Comparison of ENCODE assay signal across 8 cellular contexts in the genomic region with DNA sequence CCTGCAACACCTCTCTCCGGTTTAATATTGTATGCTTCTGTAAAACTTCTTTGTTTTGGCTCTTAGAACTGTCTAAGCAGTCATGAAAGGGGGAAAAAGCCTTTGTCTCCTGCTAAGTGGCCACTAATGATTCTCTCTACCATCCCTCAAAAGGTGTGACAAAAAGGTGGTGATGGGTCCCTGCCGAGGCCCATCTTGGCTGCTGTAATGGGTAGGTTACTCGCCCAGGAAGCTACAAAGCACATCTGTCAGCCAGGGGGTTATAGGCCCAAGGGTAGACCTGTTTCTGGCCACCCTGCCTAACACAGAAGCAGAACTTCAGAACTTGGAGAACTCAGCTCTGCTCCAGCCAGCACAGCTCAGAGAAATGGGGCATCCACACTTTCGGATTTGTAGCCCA. TPM values are rescaled to one million over a fixed set of nuclear protein-coding genes. Genes with fewer than 3 reads are reported as not detected.
DNase-seq lines count a peak whose midpoint lies in the region; ATAC-seq and TF ChIP-seq lines count a peak whose summit lies in the region.

No MANE protein-coding gene starts in this region.

- no peaks in the 10 kb centered on the region for H3K27me3 ChIP-seq in SK-N-SH (ENCODE audit: insufficient read depth)

- ATAC-seq in SK-N-SH treated with all-trans-retinoic acid at 6 μM for 48 hours, result no peak
- no peak for ATAC-seq in activated naive CD8-positive, alpha-beta T cell treated with anti-CD3 and anti-CD28 coated beads, Interleukin-2, amount 50 U/mL, for 24 hours
- ATAC-seq in stimulated activated naive CD8-positive, alpha-beta T cell treated with anti-CD3 and anti-CD28 coated beads, Interleukin-15, amount 100 ng/mL, for 72 hours, result no peak
- no peak for ATAC-seq in GM21723 (IDR thresholded peaks at IDR 0.05; ENCODE audit: unreplicated experiment)

- POLR2A ChIA-PET in SK-N-SH (lab: Yijun Ruan, JAX), result interaction anchor here (0.7 to 1.7 kb wide), 3 partner anchors 10 to 53 kb away, joined by 3 to 4 read pairs (median 3); no protein-coding TSS in a partner anchor

- H3K9me2 ChIP-seq in SK-N-SH, result no peaks in the 10 kb centered on the region

- peaks cover 3% of the 10 kb centered on the region for H3F3A ChIP-seq in SK-N-SH (replicated peaks; ENCODE audit: insufficient read depth)

- H3K9me3 Mint-ChIP-seq in activated naive CD8-positive, alpha-beta T cell treated with anti-CD3 and anti-CD28 coated beads, Interleukin-2, amount 50 U/mL, for 24 hours, result no peaks in the 10 kb centered on the region
- H3K9me3 Mint-ChIP-seq in immature natural killer cell, result no peaks in the 10 kb centered on the region
- H3K9me3 Mint-ChIP-seq in stimulated activated naive CD8-positive, alpha-beta T cell treated with anti-CD3 and anti-CD28 coated beads, Interleukin-15, amount 100 ng/mL, for 72 hours, result no peaks in the 10 kb centered on the region

- H3K9ac ChIP-seq in SK-N-SH, result peak overlapping the region; percentile 83

- peak overlapping the region; percentile 61 to 82 for H3K27ac ChIP-seq in SK-N-SH (ENCODE audit: low read depth in 2 of 2, low read length in 1 of 2)

- WGBS in SK-N-SH (ENCODE audit: low lambda C conversion rate), result 49% methylated on average over 4 of the region's 4 CpGs

- TF ChIP-seq CTCF in SK-N-SH (IDR thresholded peaks at IDR 0.05), result no peak
- no peak for TF ChIP-seq CTCF in GM13976 (IDR thresholded peaks at IDR 0.05; ENCODE audit: borderline replicate concordance, control extremely low read depth, extremely low read depth, insufficient read depth, missing control alignments)

- peak overlapping the region; percentile 86 for H3K4me3 Mint-ChIP-seq in activated naive CD8-positive, alpha-beta T cell treated with anti-CD3 and anti-CD28 coated beads, Interleukin-2, amount 50 U/mL, for 24 hours
- peak overlapping the region; percentile 89 to 94 (median 90) for H3K4me3 Mint-ChIP-seq in immature natural killer cell
- peak overlapping the region; percentile 88 to 91 for H3K4me3 Mint-ChIP-seq in stimulated activated naive CD8-positive, alpha-beta T cell treated with anti-CD3 and anti-CD28 coated beads, Interleukin-15, amount 100 ng/mL, for 72 hours

- peaks cover 18% of the 10 kb centered on the region for H3K27me3 Mint-ChIP-seq in activated naive CD8-positive, alpha-beta T cell treated with anti-CD3 and anti-CD28 coated beads, Interleukin-2, amount 50 U/mL, for 24 hours
- peaks cover 8 to 16% (median 13%) of the 10 kb centered on the region in 3 donors for H3K27me3 Mint-ChIP-seq in immature natural killer cell (ENCODE audit: low read depth in 3 of 3)
- H3K27me3 Mint-ChIP-seq in stimulated activated naive CD8-positive, alpha-beta T cell treated with anti-CD3 and anti-CD28 coated beads, Interleukin-15, amount 100 ng/mL, for 72 hours, result peaks cover 11% of the 10 kb centered on the region

- CTCF ChIA-PET in SK-N-SH (lab: Yijun Ruan, JAX), result interaction anchor here (0.8 to 4.1 kb wide), 12 partner anchors 9 to 147 kb away, joined by 3 to 28 read pairs (median 4); no protein-coding TSS in a partner anchor

- H3K4me1 ChIP-seq in SK-N-SH (ENCODE audit: control insufficient read depth in 1 of 2, insufficient read depth in 2 of 2, low read depth in 1 of 2, low read length in 1 of 2), result peaks cover 16 to 17% of the 10 kb centered on the region in 2 experiments; a peak in 2 of 4 replicates

- H3K36me3 ChIP-seq in SK-N-SH (replicated peaks in 1 of 2; ENCODE audit: control insufficient read depth in 1 of 2, insufficient read depth in 2 of 2, low read length in 1 of 2), result no peaks in the 10 kb centered on the region

- peak overlapping the region; percentile 76 to 77 for H3K4me3 ChIP-seq in SK-N-SH (ENCODE audit: low read depth in 2 of 2, low read length in 1 of 2)

- no peak for DNase-seq in SK-N-SH
- no peak for DNase-seq in activated naive CD8-positive, alpha-beta T cell treated with anti-CD3 and anti-CD28 coated beads, Interleukin-2, amount 50 U/mL, for 24 hours
- no peak for DNase-seq in immature natural killer cell
- DNase-seq in stimulated activated naive CD8-positive, alpha-beta T cell treated with anti-CD3 and anti-CD28 coated beads, Interleukin-15, amount 100 ng/mL, for 72 hours, result no peak
- no peak for DNase-seq in GM13976 (ENCODE audit: low spot score)
- DNase-seq in NCI-H187 treated with DMSO at 0.1 percent for 48 hours (lab: John Stamatoyannopoulos, UW), result no peak

- in situ Hi-C loops in GM13976 (cut with MboI; ENCODE audit: low sequenced_read_pairs, unreplicated experiment), result no loop called here

- no peak overlapping the region for H3K27ac Mint-ChIP-seq in activated naive CD8-positive, alpha-beta T cell treated with anti-CD3 and anti-CD28 coated beads, Interleukin-2, amount 50 U/mL, for 24 hours
- peak overlapping the region in 5 of 6 donors; percentile 24 to 91 (median 43) for H3K27ac Mint-ChIP-seq in immature natural killer cell
- no peak overlapping the region for H3K27ac Mint-ChIP-seq in stimulated activated naive CD8-positive, alpha-beta T cell treated with anti-CD3 and anti-CD28 coated beads, Interleukin-15, amount 100 ng/mL, for 72 hours

- H3K36me3 Mint-ChIP-seq in activated naive CD8-positive, alpha-beta T cell treated with anti-CD3 and anti-CD28 coated beads, Interleukin-2, amount 50 U/mL, for 24 hours (ENCODE audit: low read depth), result no peaks in the 10 kb centered on the region
- no peaks in the 10 kb centered on the region for H3K36me3 Mint-ChIP-seq in immature natural killer cell

- H2AFZ ChIP-seq in SK-N-SH (ENCODE audit: low read depth), result no peak overlapping the region

- H3K9me3 ChIP-seq in SK-N-SH, result no peaks in the 10 kb centered on the region

- H4K20me1 ChIP-seq in SK-N-SH (ENCODE audit: insufficient read depth), result peaks cover 52% of the 10 kb centered on the region

- TF ChIP-seq EP300 in SK-N-SH (IDR thresholded peaks at IDR 0.05; ENCODE audit: borderline replicate concordance in 1 of 2, low read depth in 1 of 2, low read length in 1 of 2), result no peak

- H3K4me2 ChIP-seq in SK-N-SH, result peak overlapping the region; percentile 75

- peaks cover 62% of the 10 kb centered on the region for H3K79me2 ChIP-seq in SK-N-SH (ENCODE audit: insufficient read depth)

- no peak for TF ChIP-seq RAD21 in SK-N-SH (IDR thresholded peaks at IDR 0.05; ENCODE audit: low read length)

- H3K4me1 Mint-ChIP-seq in activated naive CD8-positive, alpha-beta T cell treated with anti-CD3 and anti-CD28 coated beads, Interleukin-2, amount 50 U/mL, for 24 hours, result peaks cover 59% of the 10 kb centered on the region
- H3K4me1 Mint-ChIP-seq in immature natural killer cell, result peaks cover 32 to 45% of the 10 kb centered on the region in 2 donors
- H3K4me1 Mint-ChIP-seq in stimulated activated naive CD8-positive, alpha-beta T cell treated with anti-CD3 and anti-CD28 coated beads, Interleukin-15, amount 100 ng/mL, for 72 hours, result peaks cover 69% of the 10 kb centered on the region

TF ChIP-seq in SK-N-SH, 30 proteins besides CTCF, POLR2A, EP300 and RAD21 (continues in another document):
- TF ChIP-seq GATA2 (CRISPR knock-in tag; IDR thresholded peaks at IDR 0.05), result no peak
- TF ChIP-seq, protein P1, sequence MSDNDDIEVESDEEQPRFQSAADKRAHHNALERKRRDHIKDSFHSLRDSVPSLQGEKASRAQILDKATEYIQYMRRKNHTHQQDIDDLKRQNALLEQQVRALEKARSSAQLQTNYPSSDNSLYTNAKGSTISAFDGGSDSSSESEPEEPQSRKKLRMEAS (IDR thresholded peaks at IDR 0.05; ENCODE audit: low read depth), result no peak
- no peak for TF ChIP-seq RXRA (IDR thresholded peaks at IDR 0.05; ENCODE audit: borderline replicate concordance, low read depth)
- TF ChIP-seq SIN3A (IDR thresholded peaks at IDR 0.05; ENCODE audit: borderline replicate concordance, low read depth, low read length), result no peak
- TF ChIP-seq RCOR1 (IDR thresholded peaks at IDR 0.05; ENCODE audit: low read length), result no peak
- no peak for TF ChIP-seq FOXJ3 (CRISPR knock-in tag; IDR thresholded peaks at IDR 0.05)
- TF ChIP-seq, protein P2, sequence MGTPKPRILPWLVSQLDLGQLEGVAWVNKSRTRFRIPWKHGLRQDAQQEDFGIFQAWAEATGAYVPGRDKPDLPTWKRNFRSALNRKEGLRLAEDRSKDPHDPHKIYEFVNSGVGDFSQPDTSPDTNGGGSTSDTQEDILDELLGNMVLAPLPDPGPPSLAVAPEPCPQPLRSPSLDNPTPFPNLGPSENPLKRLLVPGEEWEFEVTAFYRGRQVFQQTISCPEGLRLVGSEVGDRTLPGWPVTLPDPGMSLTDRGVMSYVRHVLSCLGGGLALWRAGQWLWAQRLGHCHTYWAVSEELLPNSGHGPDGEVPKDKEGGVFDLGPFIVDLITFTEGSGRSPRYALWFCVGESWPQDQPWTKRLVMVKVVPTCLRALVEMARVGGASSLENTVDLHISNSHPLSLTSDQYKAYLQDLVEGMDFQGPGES (IDR thresholded peaks at IDR 0.05; ENCODE audit: low read depth, low read length), result no peak

TF ChIP-seq in SK-N-SH treated with all-trans-retinoic acid at 6 μM for 48 hours, 23 proteins besides CTCF, POLR2A, EP300 and RAD21 (continues in another document):
- TF ChIP-seq TCF4 (CRISPR knock-in tag; IDR thresholded peaks at IDR 0.05; ENCODE audit: borderline replicate concordance) (no peak), ISL1 (CRISPR knock-in tag; IDR thresholded peaks at IDR 0.05) (no peak), ARNTL (CRISPR knock-in tag; IDR thresholded peaks at IDR 0.05; ENCODE audit: borderline replicate concordance, low read depth) (no peak)
- TF ChIP-seq, protein P3, sequence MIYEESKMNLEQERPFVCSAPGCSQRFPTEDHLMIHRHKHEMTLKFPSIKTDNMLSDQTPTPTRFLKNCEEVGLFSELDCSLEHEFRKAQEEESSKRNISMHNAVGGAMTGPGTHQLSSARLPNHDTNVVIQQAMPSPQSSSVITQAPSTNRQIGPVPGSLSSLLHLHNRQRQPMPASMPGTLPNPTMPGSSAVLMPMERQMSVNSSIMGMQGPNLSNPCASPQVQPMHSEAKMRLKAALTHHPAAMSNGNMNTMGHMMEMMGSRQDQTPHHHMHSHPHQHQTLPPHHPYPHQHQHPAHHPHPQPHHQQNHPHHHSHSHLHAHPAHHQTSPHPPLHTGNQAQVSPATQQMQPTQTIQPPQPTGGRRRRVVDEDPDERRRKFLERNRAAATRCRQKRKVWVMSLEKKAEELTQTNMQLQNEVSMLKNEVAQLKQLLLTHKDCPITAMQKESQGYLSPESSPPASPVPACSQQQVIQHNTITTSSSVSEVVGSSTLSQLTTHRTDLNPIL (CRISPR knock-in tag; IDR thresholded peaks at IDR 0.05; ENCODE audit: low read depth), result no peak

RNA-seq across cellular contexts. Expression of a gene that starts 1.6 kb away (rescaled TPM):
- polyA plus RNA-seq in SK-N-SH (2012; rRNA removed) (15.7 and 18.5 TPM in 2 replicates), immature natural killer cell (1 to 10 TPM in 2 of 3 donors, under 1 TPM in 1; 0.25 to 2.6 (median 1.6) TPM)
- polyA plus RNA-seq in SK-N-SH (2012; cell fraction: cytosol; rRNA removed), result 10.6 and 13.3 TPM in 2 replicates
- 44.4 and 52.5 TPM in 2 replicates for polyA plus RNA-seq in SK-N-SH (2012; cell fraction: nucleus; rRNA removed)

RNA-seq across cellular contexts. Expression of a gene that starts 1.9 kb away (rescaled TPM):
- polyA plus RNA-seq in SK-N-SH (2012; rRNA removed) (0.46 and 0.55 TPM in 2 replicates), immature natural killer cell (not detected)
- polyA plus RNA-seq in SK-N-SH (2012; cell fraction: cytosol; rRNA removed), result 0.12 and 0.22 TPM in 2 replicates
- polyA plus RNA-seq in SK-N-SH (2012; cell fraction: nucleus; rRNA removed), result 2.2 and 3.5 TPM in 2 replicates

Comparison
In these comparisons a context has a peak if more than half of its experiments do, and no peak if none do; other contexts are left out.
1. H3K27ac Mint-ChIP-seq: peak in immature natural killer cell (5 of 6); none in activated naive CD8-positive, alpha-beta T cell treated with anti-CD3 and anti-CD28 coated beads, Interleukin-2, amount 50 U/mL, for 24 hours (single experiment) and stimulated activated naive CD8-positive, alpha-beta T cell treated with anti-CD3 and anti-CD28 coated beads, Interleukin-15, amount 100 ng/mL, for 72 hours (0 of 2).
2. Peak in every context shown above with its lines, with median percentiles within 50 percentile points of each other: H3K4me3 Mint-ChIP-seq.